ENCODE assay signal across 9 cellular contexts in the genomic region with DNA sequence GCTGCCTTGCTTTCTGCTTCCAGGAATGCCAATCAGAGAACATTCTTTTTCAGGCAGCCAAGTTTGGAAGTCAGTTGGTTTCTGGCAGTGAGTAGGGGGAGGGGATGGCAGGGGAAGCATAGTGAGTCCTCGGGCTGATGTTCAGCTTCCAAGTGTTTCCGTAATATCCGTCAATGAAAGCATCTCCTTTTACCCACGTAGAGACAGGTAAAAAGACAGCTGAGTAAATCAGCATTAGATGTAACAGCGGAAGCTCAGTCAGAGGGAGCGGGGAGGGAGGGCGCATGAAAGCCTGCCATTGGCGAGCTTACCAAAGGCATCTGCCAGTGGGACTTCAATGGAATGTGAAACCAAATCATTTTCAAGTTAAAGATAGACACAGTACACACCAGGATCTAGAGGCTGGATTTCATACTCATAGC.
DNase-seq lines count a peak whose midpoint lies in the region; ATAC-seq and TF ChIP-seq lines count a peak whose summit lies in the region.
"Had no signal": no experiment of that assay in that cellular context is flagged by ENCODE, and none has a peak within 500 bp of the region (broad histone marks: within the 10 kb centered on the region; RNA-seq: fewer than 3 reads in every experiment).

No MANE protein-coding gene starts in this region.

- peak; percentile 5 for DNase-seq in HCEC 1CT
- DNase-seq in breast epithelium (ENCODE audit: low spot score in 2 of 2), result peak; percentile 55
- DNase-seq in sciatic nerve (ENCODE audit: low spot score), result no peak
- DNase-seq in NCI-H2107 treated with DMSO at 0.1 percent for 48 hours (lab: John Stamatoyannopoulos, UW; ENCODE audit: unreplicated experiment), result no peak
- no peak for DNase-seq in NCI-H2029 (lab: John Stamatoyannopoulos, UW)
- no peak for DNase-seq in COLO668 (lab: John Stamatoyannopoulos, UW; ENCODE audit: unreplicated experiment)
- DNase-seq: activated B cell treated with CpG ODN at 0.5 μM for 24 hours had no signal

- H3K27ac ChIP-seq in breast epithelium, result peak overlapping the region; percentile 45 to 59

- no peaks in the 10 kb centered on the region for H3K36me3 ChIP-seq in breast epithelium
- no peaks in the 10 kb centered on the region for H3K36me3 ChIP-seq in iPS-15b (ENCODE audit: control insufficient read depth, insufficient read depth, low read length)

- intact Hi-C loops in breast epithelium (cut with DNase I; ENCODE audit: low total_unique reads), result no loop called here
- intact Hi-C loops in sciatic nerve (cut with DNase I), result no loop called here

- H3K4me1 ChIP-seq in breast epithelium, result no peaks in the 10 kb centered on the region
- peaks cover 14% of the 10 kb centered on the region for H3K4me1 ChIP-seq in iPS-15b (ENCODE audit: control insufficient read depth, insufficient read depth, low read length)

- TF ChIP-seq POLR2A in breast epithelium (IDR thresholded peaks at IDR 0.05), result no peak

- no peaks in the 10 kb centered on the region for H3K27me3 ChIP-seq in breast epithelium
- H3K27me3 ChIP-seq in iPS-15b (ENCODE audit: control insufficient read depth, insufficient read depth, low read length), result no peaks in the 10 kb centered on the region

- H3K4me3 ChIP-seq in breast epithelium, result peak overlapping the region; percentile 32 to 51 (median 37)
- peak overlapping the region; percentile 26 for H3K4me3 ChIP-seq in iPS-15b (ENCODE audit: low read depth, low read length)

- TF ChIP-seq CTCF in breast epithelium (IDR thresholded peaks at IDR 0.05), result no peak

- ATAC-seq in sciatic nerve, result peak; percentile 88
- no peak for ATAC-seq in HG03039 (IDR thresholded peaks at IDR 0.05; ENCODE audit: unreplicated experiment)

- H3K9ac ChIP-seq in iPS-15b (ENCODE audit: low read depth, low read length), result no peak overlapping the region

- H3K9me3 ChIP-seq in breast epithelium, result no peaks in the 10 kb centered on the region
- no peaks in the 10 kb centered on the region for H3K9me3 ChIP-seq in iPS-15b (ENCODE audit: control insufficient read depth, insufficient read depth, low read length)

Comparison
In these comparisons a context has a peak if more than half of its experiments do, and no peak if none do; other contexts are left out.
1. DNase-seq: peak in HCEC 1CT (single experiment) and breast epithelium (2 of 2); none in sciatic nerve (single experiment), NCI-H2107 treated with DMSO at 0.1 percent for 48 hours (single experiment), NCI-H2029 (single experiment) and COLO668 (single experiment).